In the genomic region with DNA sequence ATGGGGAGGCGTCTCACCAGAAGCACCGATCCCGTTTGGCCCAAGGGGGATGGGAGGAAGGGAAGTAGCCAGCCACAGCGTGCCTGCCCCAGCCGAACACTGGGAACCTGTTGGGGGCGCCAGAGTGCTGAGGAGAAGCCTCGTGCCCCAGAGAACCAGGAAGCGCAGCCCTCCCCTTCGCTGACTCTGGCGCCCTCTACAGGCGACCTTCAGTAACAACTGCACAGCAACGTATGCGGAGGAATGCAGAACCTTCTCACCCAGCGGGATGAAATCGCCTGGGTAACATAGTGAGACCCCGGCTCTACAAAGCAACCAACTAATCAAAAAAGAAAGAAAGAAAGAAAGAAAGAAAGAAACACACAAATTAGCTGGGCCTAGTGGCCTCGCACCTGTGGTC, we compare ENCODE assay signal across 21 cellular contexts. TPM values are rescaled to one million over a fixed set of nuclear protein-coding genes. Genes with fewer than 3 reads are reported as not detected.
"Had no signal": no experiment of that assay in that cellular context is flagged by ENCODE, and none has a peak within 500 bp of the region (broad histone marks: within the 10 kb centered on the region; RNA-seq: fewer than 3 reads in every experiment).

A gene with protein sequence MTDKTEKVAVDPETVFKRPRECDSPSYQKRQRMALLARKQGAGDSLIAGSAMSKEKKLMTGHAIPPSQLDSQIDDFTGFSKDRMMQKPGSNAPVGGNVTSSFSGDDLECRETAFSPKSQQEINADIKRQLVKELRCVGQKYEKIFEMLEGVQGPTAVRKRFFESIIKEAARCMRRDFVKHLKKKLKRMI (minus strand): TSS at position 101 of the 400 bp plus-strand sequence. CDS start 3,751 bp downstream, outside the sequence.

RNA-seq across cellular contexts. Expression of the gene that starts here (rescaled TPM):
- total RNA-seq: activated naive CD4-positive, alpha-beta T cell treated with anti-CD3 and anti-CD28 coated beads for 36 hours; activated naive CD4-positive, alpha-beta T cell treated with anti-CD3 and anti-CD28 coated beads, Interleukin-2, amount 50 U/mL, for 72 hours; activated naive CD8-positive, alpha-beta T cell treated with anti-CD3 and anti-CD28 coated beads for 36 hours; activated naive CD8-positive, alpha-beta T cell treated with anti-CD3 and anti-CD28 coated beads, Interleukin-2, amount 10 ng/mL, durations not matched to agents 7 days and 5 days; activated T-cell treated with anti-CD3 and anti-CD28 coated beads, Interleukin-2, amount 50 U/mL, for 4 hours; activated T-cell treated with anti-CD3 and anti-CD28 coated beads, Interleukin-2, amount 50 U/mL, for 72 hours; activated T-helper 1 cell treated with anti-CD3 and anti-CD28 coated beads, Interleukin-12 subunit alpha, Interleukin-12 subunit beta, Interleukin-2, Interleukin-4 antibody, amounts not matched to agents 30 ng/mL and 10 ng/mL and 1 ng/mL, durations not matched to agents 14 hours and 24 hours and 36 hours; activated T-helper 17 cell treated with anti-CD3 and anti-CD28 coated beads, Interleukin-2, amount 50 U/mL, for 72 hours; activated T-helper 2 cell treated with anti-CD3 and anti-CD28 coated beads, Interferon-gamma antibody, Interleukin-2, Interleukin-4, amounts not matched to agents 10 μg/mL and 5 μg/mL and 100 μg/mL, durations not matched to agents 14 hours and 24 hours and 36 hours; adrenal gland; aorta; ascending aorta; astrocyte; body of pancreas; breast epithelium; bronchial epithelial cell; cardiac muscle cell; cardiac septum; cerebellum; chondrocyte had no signal
- polyA plus RNA-seq: adipose tissue, adrenal gland, aorta, cardiac muscle cell had no signal
